1 cellular context compared by ENCODE assay signal in the genomic region with DNA sequence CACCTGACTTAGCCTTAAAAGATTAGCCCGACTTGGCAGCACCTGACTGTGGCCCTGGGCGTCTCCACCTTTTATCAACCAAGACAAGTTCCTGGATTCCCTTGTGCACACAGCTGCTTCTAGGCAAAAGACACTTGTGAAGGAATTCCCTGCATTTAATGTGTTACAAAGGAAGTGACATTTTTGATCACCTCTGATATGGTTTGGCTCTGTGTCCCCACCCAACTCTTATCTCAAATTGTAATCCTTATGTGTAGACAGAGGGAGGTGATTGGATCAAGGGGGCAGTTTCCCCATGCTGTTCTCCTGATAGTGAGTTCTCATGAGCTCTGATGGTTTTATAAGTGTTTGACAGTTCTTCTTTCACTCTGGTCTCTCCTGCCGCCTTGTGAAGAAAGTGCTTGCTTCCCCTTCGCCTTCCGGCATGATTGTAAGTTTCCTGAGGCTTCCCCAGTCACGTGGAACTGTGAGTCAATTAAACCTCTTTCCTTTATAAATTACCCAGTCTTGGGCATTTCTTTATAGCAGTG.
TF ChIP-seq lines count a peak whose summit lies in the region.

No MANE protein-coding gene starts in this region.

TF ChIP-seq in K562, 482 proteins besides CTCF, POLR2A, EP300 and RAD21 (continued from another document and continues in another):
- TF ChIP-seq, protein P1, sequence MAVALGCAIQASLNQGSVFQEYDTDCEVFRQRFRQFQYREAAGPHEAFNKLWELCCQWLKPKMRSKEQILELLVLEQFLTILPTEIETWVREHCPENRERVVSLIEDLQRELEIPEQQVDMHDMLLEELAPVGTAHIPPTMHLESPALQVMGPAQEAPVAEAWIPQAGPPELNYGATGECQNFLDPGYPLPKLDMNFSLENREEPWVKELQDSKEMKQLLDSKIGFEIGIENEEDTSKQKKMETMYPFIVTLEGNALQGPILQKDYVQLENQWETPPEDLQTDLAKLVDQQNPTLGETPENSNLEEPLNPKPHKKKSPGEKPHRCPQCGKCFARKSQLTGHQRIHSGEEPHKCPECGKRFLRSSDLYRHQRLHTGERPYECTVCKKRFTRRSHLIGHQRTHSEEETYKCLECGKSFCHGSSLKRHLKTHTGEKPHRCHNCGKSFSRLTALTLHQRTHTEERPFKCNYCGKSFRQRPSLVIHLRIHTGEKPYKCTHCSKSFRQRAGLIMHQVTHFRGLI (CRISPR knock-in tag; IDR thresholded peaks at IDR 0.05): no peak
- TF ChIP-seq, protein P2, sequence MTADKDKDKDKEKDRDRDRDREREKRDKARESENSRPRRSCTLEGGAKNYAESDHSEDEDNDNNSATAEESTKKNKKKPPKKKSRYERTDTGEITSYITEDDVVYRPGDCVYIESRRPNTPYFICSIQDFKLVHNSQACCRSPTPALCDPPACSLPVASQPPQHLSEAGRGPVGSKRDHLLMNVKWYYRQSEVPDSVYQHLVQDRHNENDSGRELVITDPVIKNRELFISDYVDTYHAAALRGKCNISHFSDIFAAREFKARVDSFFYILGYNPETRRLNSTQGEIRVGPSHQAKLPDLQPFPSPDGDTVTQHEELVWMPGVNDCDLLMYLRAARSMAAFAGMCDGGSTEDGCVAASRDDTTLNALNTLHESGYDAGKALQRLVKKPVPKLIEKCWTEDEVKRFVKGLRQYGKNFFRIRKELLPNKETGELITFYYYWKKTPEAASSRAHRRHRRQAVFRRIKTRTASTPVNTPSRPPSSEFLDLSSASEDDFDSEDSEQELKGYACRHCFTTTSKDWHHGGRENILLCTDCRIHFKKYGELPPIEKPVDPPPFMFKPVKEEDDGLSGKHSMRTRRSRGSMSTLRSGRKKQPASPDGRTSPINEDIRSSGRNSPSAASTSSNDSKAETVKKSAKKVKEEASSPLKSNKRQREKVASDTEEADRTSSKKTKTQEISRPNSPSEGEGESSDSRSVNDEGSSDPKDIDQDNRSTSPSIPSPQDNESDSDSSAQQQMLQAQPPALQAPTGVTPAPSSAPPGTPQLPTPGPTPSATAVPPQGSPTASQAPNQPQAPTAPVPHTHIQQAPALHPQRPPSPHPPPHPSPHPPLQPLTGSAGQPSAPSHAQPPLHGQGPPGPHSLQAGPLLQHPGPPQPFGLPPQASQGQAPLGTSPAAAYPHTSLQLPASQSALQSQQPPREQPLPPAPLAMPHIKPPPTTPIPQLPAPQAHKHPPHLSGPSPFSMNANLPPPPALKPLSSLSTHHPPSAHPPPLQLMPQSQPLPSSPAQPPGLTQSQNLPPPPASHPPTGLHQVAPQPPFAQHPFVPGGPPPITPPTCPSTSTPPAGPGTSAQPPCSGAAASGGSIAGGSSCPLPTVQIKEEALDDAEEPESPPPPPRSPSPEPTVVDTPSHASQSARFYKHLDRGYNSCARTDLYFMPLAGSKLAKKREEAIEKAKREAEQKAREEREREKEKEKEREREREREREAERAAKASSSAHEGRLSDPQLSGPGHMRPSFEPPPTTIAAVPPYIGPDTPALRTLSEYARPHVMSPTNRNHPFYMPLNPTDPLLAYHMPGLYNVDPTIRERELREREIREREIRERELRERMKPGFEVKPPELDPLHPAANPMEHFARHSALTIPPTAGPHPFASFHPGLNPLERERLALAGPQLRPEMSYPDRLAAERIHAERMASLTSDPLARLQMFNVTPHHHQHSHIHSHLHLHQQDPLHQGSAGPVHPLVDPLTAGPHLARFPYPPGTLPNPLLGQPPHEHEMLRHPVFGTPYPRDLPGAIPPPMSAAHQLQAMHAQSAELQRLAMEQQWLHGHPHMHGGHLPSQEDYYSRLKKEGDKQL (CRISPR knock-in tag; IDR thresholded peaks at IDR 0.05; ENCODE audit: borderline replicate concordance): no peak
- TF ChIP-seq RHOXF2B (CRISPR knock-in tag; conservative IDR thresholded peaks at IDR 0.05) (no peak), CHD4 (IDR thresholded peaks at IDR 0.05; ENCODE audit: insufficient read depth, insufficient replicate concordance, low read depth, low read length, poor library complexity, severe bottlenecking) (peak; percentile 49), ZNF174 (CRISPR knock-in tag; IDR thresholded peaks at IDR 0.05) (0 out of 2 replicates have a peak, but pooled peaks have one; percentile 59), SIX5 (IDR thresholded peaks at IDR 0.05; ENCODE audit: borderline replicate concordance in 1 of 2, insufficient read depth in 1 of 2, low read depth in 1 of 2, low read length in 2 of 2) (no peak), POLR3G (IDR thresholded peaks at IDR 0.05; ENCODE audit: extremely low read depth, insufficient read length, insufficient replicate concordance) (no peak), ZNF431 (CRISPR knock-in tag; IDR thresholded peaks at IDR 0.05) (no peak), PHTF2 (CRISPR knock-in tag; IDR thresholded peaks at IDR 0.05) (no peak), ZNF197 (CRISPR knock-in tag; IDR thresholded peaks at IDR 0.05; ENCODE audit: low read depth) (no peak; the same call in 1 of the 2 replicates), NCOA2 (IDR thresholded peaks at IDR 0.05; ENCODE audit: partially characterized antibody in 2 of 2) (no peak), FIP1L1 (IDR thresholded peaks at IDR 0.05; ENCODE audit: low read depth, low read length, poor library complexity, severe bottlenecking) (no peak), ZNF175 (CRISPR knock-in tag; IDR thresholded peaks at IDR 0.05; ENCODE audit: low read depth) (no peak), SMAD2 (IDR thresholded peaks at IDR 0.05; ENCODE audit: low read depth, low read length) (no peak), HDAC1 (IDR thresholded peaks at IDR 0.05) (peak in 1 of 2 experiments; percentile 44; a peak in 2 of 4 replicates), ZNF668 (CRISPR knock-in tag; IDR thresholded peaks at IDR 0.05) (no peak), HNRNPK (IDR thresholded peaks at IDR 0.05; ENCODE audit: low read depth, low read length, poor library complexity, severe bottlenecking) (no peak), KDM5B (IDR thresholded peaks at IDR 0.05; ENCODE audit: insufficient replicate concordance, low read depth, low read length) (no peak), CBFA2T2 (conservative IDR thresholded peaks at IDR 0.05) (peak; percentile 66), TAF1 (IDR thresholded peaks at IDR 0.05; ENCODE audit: control insufficient read depth, extremely low read depth, insufficient read depth, low read length, severe bottlenecking) (no peak), FOXP1 (CRISPR knock-in tag; IDR thresholded peaks at IDR 0.05) (no peak), PTRF (tag; IDR thresholded peaks at IDR 0.05) (no peak), ZFP30 (CRISPR knock-in tag; IDR thresholded peaks at IDR 0.05; ENCODE audit: borderline replicate concordance) (no peak), HDAC8 (tag; IDR thresholded peaks at IDR 0.05) (no peak), NFIC (IDR thresholded peaks at IDR 0.05) (peak; percentile 24; the same call in 1 of the 2 replicates), NFIX (CRISPR knock-in tag; IDR thresholded peaks at IDR 0.05; ENCODE audit: low read depth) (no peak), ETV6 (IDR thresholded peaks at IDR 0.05; ENCODE audit: borderline replicate concordance in 1 of 2, low read depth in 2 of 2, low read length in 1 of 2) (peak; percentile 32 to 56; a peak in 1 of 4 replicates), ETV6 (CRISPR knock-in tag; IDR thresholded peaks at IDR 0.05; ENCODE audit: borderline replicate concordance) (no peak), RBBP5 (IDR thresholded peaks at IDR 0.05; ENCODE audit: borderline replicate concordance, insufficient read depth, low read length, poor library complexity, severe bottlenecking) (no peak), CBFB (CRISPR knock-in tag; IDR thresholded peaks at IDR 0.05) (no peak), TFAM (CRISPR knock-in tag; conservative IDR thresholded peaks at IDR 0.05) (no peak), FOXA1 (IDR thresholded peaks at IDR 0.05; ENCODE audit: borderline replicate concordance) (no peak), HNRNPH1 (optimal IDR thresholded peaks at IDR 0.05; ENCODE audit: low read depth, low read length) (no peak), MIER1 (IDR thresholded peaks at IDR 0.05; ENCODE audit: low read depth) (no peak), ZNF12 (CRISPR knock-in tag; IDR thresholded peaks at IDR 0.05) (no peak), PCBP1 (IDR thresholded peaks at IDR 0.05; ENCODE audit: low read depth, low read length, poor library complexity, severe bottlenecking) (no peak), NONO (IDR thresholded peaks at IDR 0.05; ENCODE audit: low read depth in 2 of 2, low read length in 1 of 2) (no peak), RBM39 (optimal IDR thresholded peaks at IDR 0.05; ENCODE audit: low read depth, low read length) (no peak), SNIP1 (IDR thresholded peaks at IDR 0.05; ENCODE audit: low read depth) (peak; percentile 82; the same call in 1 of the 2 replicates)
- TF ChIP-seq, protein P3, sequence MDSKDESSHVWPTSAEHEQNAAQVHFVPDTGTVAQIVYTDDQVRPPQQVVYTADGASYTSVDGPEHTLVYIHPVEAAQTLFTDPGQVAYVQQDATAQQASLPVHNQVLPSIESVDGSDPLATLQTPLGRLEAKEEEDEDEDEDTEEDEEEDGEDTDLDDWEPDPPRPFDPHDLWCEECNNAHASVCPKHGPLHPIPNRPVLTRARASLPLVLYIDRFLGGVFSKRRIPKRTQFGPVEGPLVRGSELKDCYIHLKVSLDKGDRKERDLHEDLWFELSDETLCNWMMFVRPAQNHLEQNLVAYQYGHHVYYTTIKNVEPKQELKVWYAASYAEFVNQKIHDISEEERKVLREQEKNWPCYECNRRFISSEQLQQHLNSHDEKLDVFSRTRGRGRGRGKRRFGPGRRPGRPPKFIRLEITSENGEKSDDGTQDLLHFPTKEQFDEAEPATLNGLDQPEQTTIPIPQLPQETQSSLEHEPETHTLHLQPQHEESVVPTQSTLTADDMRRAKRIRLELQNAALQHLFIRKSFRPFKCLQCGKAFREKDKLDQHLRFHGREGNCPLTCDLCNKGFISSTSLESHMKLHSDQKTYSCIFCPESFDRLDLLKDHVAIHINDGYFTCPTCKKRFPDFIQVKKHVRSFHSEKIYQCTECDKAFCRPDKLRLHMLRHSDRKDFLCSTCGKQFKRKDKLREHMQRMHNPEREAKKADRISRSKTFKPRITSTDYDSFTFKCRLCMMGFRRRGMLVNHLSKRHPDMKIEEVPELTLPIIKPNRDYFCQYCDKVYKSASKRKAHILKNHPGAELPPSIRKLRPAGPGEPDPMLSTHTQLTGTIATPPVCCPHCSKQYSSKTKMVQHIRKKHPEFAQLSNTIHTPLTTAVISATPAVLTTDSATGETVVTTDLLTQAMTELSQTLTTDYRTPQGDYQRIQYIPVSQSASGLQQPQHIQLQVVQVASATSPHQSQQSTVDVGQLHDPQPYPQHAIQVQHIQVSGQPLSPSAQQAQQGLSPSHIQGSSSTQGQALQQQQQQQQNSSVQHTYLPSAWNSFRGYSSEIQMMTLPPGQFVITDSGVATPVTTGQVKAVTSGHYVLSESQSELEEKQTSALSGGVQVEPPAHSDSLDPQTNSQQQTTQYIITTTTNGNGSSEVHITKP (IDR thresholded peaks at IDR 0.05; ENCODE audit: partially characterized antibody): no peak
- TF ChIP-seq, protein P4, sequence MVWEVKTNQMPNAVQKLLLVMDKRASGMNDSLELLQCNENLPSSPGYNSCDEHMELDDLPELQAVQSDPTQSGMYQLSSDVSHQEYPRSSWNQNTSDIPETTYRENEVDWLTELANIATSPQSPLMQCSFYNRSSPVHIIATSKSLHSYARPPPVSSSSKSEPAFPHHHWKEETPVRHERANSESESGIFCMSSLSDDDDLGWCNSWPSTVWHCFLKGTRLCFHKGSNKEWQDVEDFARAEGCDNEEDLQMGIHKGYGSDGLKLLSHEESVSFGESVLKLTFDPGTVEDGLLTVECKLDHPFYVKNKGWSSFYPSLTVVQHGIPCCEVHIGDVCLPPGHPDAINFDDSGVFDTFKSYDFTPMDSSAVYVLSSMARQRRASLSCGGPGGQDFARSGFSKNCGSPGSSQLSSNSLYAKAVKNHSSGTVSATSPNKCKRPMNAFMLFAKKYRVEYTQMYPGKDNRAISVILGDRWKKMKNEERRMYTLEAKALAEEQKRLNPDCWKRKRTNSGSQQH (CRISPR knock-in tag; IDR thresholded peaks at IDR 0.05): no peak
- TF ChIP-seq, protein P5, sequence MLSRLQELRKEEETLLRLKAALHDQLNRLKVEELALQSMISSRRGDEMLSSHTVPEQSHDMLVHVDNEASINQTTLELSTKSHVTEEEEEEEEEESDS (CRISPR knock-in tag; IDR thresholded peaks at IDR 0.05): no peak
- TF ChIP-seq, protein P6, sequence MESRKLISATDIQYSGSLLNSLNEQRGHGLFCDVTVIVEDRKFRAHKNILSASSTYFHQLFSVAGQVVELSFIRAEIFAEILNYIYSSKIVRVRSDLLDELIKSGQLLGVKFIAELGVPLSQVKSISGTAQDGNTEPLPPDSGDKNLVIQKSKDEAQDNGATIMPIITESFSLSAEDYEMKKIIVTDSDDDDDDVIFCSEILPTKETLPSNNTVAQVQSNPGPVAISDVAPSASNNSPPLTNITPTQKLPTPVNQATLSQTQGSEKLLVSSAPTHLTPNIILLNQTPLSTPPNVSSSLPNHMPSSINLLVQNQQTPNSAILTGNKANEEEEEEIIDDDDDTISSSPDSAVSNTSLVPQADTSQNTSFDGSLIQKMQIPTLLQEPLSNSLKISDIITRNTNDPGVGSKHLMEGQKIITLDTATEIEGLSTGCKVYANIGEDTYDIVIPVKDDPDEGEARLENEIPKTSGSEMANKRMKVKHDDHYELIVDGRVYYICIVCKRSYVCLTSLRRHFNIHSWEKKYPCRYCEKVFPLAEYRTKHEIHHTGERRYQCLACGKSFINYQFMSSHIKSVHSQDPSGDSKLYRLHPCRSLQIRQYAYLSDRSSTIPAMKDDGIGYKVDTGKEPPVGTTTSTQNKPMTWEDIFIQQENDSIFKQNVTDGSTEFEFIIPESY (CRISPR knock-in tag; IDR thresholded peaks at IDR 0.05): no peak
- TF ChIP-seq, protein P7, sequence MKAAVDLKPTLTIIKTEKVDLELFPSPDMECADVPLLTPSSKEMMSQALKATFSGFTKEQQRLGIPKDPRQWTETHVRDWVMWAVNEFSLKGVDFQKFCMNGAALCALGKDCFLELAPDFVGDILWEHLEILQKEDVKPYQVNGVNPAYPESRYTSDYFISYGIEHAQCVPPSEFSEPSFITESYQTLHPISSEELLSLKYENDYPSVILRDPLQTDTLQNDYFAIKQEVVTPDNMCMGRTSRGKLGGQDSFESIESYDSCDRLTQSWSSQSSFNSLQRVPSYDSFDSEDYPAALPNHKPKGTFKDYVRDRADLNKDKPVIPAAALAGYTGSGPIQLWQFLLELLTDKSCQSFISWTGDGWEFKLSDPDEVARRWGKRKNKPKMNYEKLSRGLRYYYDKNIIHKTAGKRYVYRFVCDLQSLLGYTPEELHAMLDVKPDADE (conservative IDR thresholded peaks at IDR 0.05; ENCODE audit: control insufficient read depth, low read depth, low read length): no peak
- TF ChIP-seq, protein P8, sequence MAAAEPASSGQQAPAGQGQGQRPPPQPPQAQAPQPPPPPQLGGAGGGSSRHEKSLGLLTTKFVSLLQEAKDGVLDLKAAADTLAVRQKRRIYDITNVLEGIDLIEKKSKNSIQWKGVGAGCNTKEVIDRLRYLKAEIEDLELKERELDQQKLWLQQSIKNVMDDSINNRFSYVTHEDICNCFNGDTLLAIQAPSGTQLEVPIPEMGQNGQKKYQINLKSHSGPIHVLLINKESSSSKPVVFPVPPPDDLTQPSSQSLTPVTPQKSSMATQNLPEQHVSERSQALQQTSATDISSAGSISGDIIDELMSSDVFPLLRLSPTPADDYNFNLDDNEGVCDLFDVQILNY (CRISPR knock-in tag; IDR thresholded peaks at IDR 0.05): no peak
